Comparison of ENCODE assay signal across 8 cellular contexts in genomic region chr10:74177140-74177677, GRCh38.
DNase-seq lines count a peak whose midpoint lies in the region; ATAC-seq lines count a peak whose summit lies in the region.

No MANE protein-coding gene starts in this region.

- peaks cover 6% of the 10 kb centered on the region for H3K4me1 ChIP-seq in endocrine pancreas (ENCODE audit: control insufficient read depth, insufficient read depth, low read length)
- H3K4me1 ChIP-seq in mucosa of stomach (ENCODE audit: control insufficient read depth, insufficient read depth, low read length) = no peaks in the 10 kb centered on the region

- H3K4me1 Mint-ChIP-seq in stimulated activated naive B cell treated with anti-CD40 and anti-IgM and Interleukin-4, amounts not matched to agents 10 μg/mL and 1 μg/mL and 100 μg/mL, for 72 hours = peaks cover 26 to 48% of the 10 kb centered on the region in 2 donors

- ATAC-seq in stimulated activated naive B cell treated with anti-CD40 and anti-IgM and Interleukin-4, amounts not matched to agents 10 μg/mL and 1 μg/mL and 100 μg/mL, for 72 hours (replicated peaks) = peak; percentile 36 to 41
- ATAC-seq in HG02571 (IDR thresholded peaks at IDR 0.05; ENCODE audit: unreplicated experiment) = no peak

- peak overlapping the region; percentile 100 for H3K27ac Mint-ChIP-seq in stimulated activated naive B cell treated with anti-CD40 and anti-IgM and Interleukin-4, amounts not matched to agents 10 μg/mL and 1 μg/mL and 100 μg/mL, for 72 hours

- H3K27me3 ChIP-seq in endocrine pancreas (ENCODE audit: control insufficient read depth, insufficient read depth, low read length) (no peaks in the 10 kb centered on the region), mucosa of stomach (ENCODE audit: control insufficient read depth, insufficient read depth, low read length) (no peaks in the 10 kb centered on the region)

- peak overlapping the region; percentile 92 for H3K4me3 ChIP-seq in endocrine pancreas (ENCODE audit: control insufficient read depth, insufficient read depth, low read length)
- H3K4me3 ChIP-seq in mucosa of stomach (ENCODE audit: low read length) = peak overlapping the region; percentile 68

- in situ Hi-C loops in KBM-7 (cut with MboI; ENCODE audit: low pct_unique_long_range_greater_than_20kb, low sequenced_read_pairs) = no loop called here

- no peaks in the 10 kb centered on the region for H3K9me3 Mint-ChIP-seq in stimulated activated naive B cell treated with anti-CD40 and anti-IgM and Interleukin-4, amounts not matched to agents 10 μg/mL and 1 μg/mL and 100 μg/mL, for 72 hours

- H3K9me3 ChIP-seq in endocrine pancreas (ENCODE audit: control insufficient read depth, low read length) = no peaks in the 10 kb centered on the region
- H3K9me3 ChIP-seq in mucosa of stomach (ENCODE audit: control insufficient read depth, low read length) = no peaks in the 10 kb centered on the region

- H3K9ac ChIP-seq in endocrine pancreas (ENCODE audit: control insufficient read depth, insufficient read depth, low read length) = peak overlapping the region; percentile 43
- peak overlapping the region; percentile 95 for H3K9ac ChIP-seq in mucosa of stomach (ENCODE audit: low read length)

- no peaks in the 10 kb centered on the region for H3K27me3 Mint-ChIP-seq in stimulated activated naive B cell treated with anti-CD40 and anti-IgM and Interleukin-4, amounts not matched to agents 10 μg/mL and 1 μg/mL and 100 μg/mL, for 72 hours

- H3K36me3 ChIP-seq in endocrine pancreas (ENCODE audit: control insufficient read depth, insufficient read depth, low read length) (no peaks in the 10 kb centered on the region), mucosa of stomach (ENCODE audit: control insufficient read depth, insufficient read depth, low read length) (no peaks in the 10 kb centered on the region)

- H3K36me3 Mint-ChIP-seq in stimulated activated naive B cell treated with anti-CD40 and anti-IgM and Interleukin-4, amounts not matched to agents 10 μg/mL and 1 μg/mL and 100 μg/mL, for 72 hours = peaks cover 0 to 16% of the 10 kb centered on the region in 2 donors

- peak overlapping the region; percentile 89 to 95 for H3K4me3 Mint-ChIP-seq in stimulated activated naive B cell treated with anti-CD40 and anti-IgM and Interleukin-4, amounts not matched to agents 10 μg/mL and 1 μg/mL and 100 μg/mL, for 72 hours

- DNase-seq in NCI-H82 (lab: John Stamatoyannopoulos, UW) (peak; percentile 35), NCI-H82 treated with DMSO at 0.1 percent for 48 hours (lab: John Stamatoyannopoulos, UW; ENCODE audit: unreplicated experiment) (no peak), KBM-7 (peak; percentile 55)
- peak; percentile 33 for DNase-seq in activated CD4-positive, alpha-beta T cell treated with anti-CD3 and anti-CD28 coated beads, Interleukin-2, amount 50 U/mL, for 1 hour
- peak; percentile 36 for DNase-seq in stimulated activated naive B cell treated with anti-CD40 and anti-IgM and Interleukin-4, amounts not matched to agents 10 μg/mL and 1 μg/mL and 100 μg/mL, for 72 hours
